Comparison of ENCODE assay signal across 1 cellular context in genomic region chr7:30348083-30348560, GRCh38.
TF ChIP-seq lines count a peak whose summit lies in the region.

No MANE protein-coding gene starts in this region.

TF ChIP-seq in GM12878, 131 proteins besides CTCF, POLR2A, EP300 and RAD21 (continued from another document):
- TF ChIP-seq CUX1 (IDR thresholded peaks at IDR 0.05; ENCODE audit: insufficient replicate concordance, low read depth, low read length), result no peak
- 0 out of 2 replicates have a peak, but pooled peaks have one; percentile 65 for TF ChIP-seq RCOR1 (conservative IDR thresholded peaks at IDR 0.05; ENCODE audit: low read depth, low read length)
- no peak for TF ChIP-seq SP1 (IDR thresholded peaks at IDR 0.05; ENCODE audit: low read depth, low read length)
TF ChIP-seq in GM12878: peak in this region for 37.
